In the genomic region with DNA sequence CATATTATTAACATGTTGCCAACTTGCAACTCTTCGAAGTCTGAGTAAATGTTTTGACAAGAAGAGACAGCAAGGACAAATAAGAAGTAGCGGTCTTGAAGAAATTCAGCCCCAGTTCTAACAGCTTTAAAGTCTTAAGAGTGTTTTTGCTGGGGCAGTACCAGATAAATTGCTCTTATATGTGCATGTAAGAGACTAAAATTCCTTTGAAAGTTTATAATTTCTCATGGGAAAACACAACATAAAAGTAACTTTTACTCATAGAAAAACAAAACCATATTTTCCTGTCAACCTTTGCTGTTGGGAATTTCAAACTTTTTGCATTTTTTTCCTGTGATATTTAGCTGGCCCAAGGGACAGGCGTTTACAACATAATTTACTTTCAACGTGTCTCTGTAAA, we compare ENCODE assay signal across 1 cellular context.
TF ChIP-seq lines count a peak whose summit lies in the region.

No MANE protein-coding gene starts in this region.

TF ChIP-seq in HepG2, 621 proteins besides CTCF, POLR2A, EP300 and RAD21 (continued from another document):
- no peak for TF ChIP-seq ZSCAN9 (CRISPR knock-in tag; IDR thresholded peaks at IDR 0.05; ENCODE audit: borderline replicate concordance)
- no peak for TF ChIP-seq TEAD2 (CRISPR knock-in tag; IDR thresholded peaks at IDR 0.05)
- no peak for TF ChIP-seq SMARCE1 (IDR thresholded peaks at IDR 0.05; ENCODE audit: borderline replicate concordance)
- TF ChIP-seq AFF4 (CRISPR knock-in tag; IDR thresholded peaks at IDR 0.05): no peak
- no peak for TF ChIP-seq ZNF317 (CRISPR knock-in tag; IDR thresholded peaks at IDR 0.05)
- TF ChIP-seq CAMTA2 (CRISPR knock-in tag; IDR thresholded peaks at IDR 0.05; ENCODE audit: borderline replicate concordance): no peak
- no peak for TF ChIP-seq ZNF564 (CRISPR knock-in tag; IDR thresholded peaks at IDR 0.05)
- no peak for TF ChIP-seq ZHX1 (CRISPR knock-in tag; IDR thresholded peaks at IDR 0.05; ENCODE audit: low read depth)
- TF ChIP-seq GPN1 (CRISPR knock-in tag; IDR thresholded peaks at IDR 0.05; ENCODE audit: borderline replicate concordance): no peak
- TF ChIP-seq, protein P1, sequence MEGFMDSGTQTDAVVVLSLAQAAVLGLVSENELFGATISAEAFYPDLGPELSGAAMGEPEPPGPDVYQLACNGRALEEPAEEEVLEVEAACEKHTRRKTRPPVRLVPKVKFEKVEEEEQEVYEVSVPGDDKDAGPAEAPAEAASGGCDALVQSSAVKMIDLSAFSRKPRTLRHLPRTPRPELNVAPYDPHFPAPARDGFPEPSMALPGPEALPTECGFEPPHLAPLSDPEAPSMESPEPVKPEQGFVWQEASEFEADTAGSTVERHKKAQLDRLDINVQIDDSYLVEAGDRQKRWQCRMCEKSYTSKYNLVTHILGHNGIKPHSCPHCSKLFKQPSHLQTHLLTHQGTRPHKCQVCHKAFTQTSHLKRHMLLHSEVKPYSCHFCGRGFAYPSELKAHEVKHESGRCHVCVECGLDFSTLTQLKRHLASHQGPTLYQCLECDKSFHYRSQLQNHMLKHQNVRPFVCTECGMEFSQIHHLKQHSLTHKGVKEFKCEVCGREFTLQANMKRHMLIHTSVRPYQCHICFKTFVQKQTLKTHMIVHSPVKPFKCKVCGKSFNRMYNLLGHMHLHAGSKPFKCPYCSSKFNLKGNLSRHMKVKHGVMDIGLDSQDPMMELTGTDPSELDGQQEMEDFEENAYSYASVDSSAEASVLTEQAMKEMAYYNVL (CRISPR knock-in tag; IDR thresholded peaks at IDR 0.05; ENCODE audit: borderline replicate concordance): no peak
- no peak for TF ChIP-seq ZNF574 (CRISPR knock-in tag; IDR thresholded peaks at IDR 0.05)
- TF ChIP-seq, protein P2, sequence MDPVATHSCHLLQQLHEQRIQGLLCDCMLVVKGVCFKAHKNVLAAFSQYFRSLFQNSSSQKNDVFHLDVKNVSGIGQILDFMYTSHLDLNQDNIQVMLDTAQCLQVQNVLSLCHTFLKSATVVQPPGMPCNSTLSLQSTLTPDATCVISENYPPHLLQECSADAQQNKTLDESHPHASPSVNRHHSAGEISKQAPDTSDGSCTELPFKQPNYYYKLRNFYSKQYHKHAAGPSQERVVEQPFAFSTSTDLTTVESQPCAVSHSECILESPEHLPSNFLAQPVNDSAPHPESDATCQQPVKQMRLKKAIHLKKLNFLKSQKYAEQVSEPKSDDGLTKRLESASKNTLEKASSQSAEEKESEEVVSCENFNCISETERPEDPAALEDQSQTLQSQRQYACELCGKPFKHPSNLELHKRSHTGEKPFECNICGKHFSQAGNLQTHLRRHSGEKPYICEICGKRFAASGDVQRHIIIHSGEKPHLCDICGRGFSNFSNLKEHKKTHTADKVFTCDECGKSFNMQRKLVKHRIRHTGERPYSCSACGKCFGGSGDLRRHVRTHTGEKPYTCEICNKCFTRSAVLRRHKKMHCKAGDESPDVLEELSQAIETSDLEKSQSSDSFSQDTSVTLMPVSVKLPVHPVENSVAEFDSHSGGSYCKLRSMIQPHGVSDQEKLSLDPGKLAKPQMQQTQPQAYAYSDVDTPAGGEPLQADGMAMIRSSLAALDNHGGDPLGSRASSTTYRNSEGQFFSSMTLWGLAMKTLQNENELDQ (CRISPR knock-in tag; IDR thresholded peaks at IDR 0.05; ENCODE audit: borderline replicate concordance): no peak
- TF ChIP-seq ZNF878 (CRISPR knock-in tag; IDR thresholded peaks at IDR 0.05): no peak
